In genomic region chr17:19753661-19754463, GRCh38 we compare ENCODE assay signal across 8 cellular contexts. TPM values are rescaled to one million over a fixed set of nuclear protein-coding genes. Genes with fewer than 3 reads are reported as not detected.
DNase-seq lines count a peak whose midpoint lies in the region; ATAC-seq, FAIRE-seq and TF ChIP-seq lines count a peak whose summit lies in the region.

No MANE protein-coding gene starts in this region.

- H3K36me3 ChIP-seq in skeletal muscle tissue (ENCODE audit: control insufficient read depth in 3 of 3, insufficient read depth in 3 of 3, low read length in 3 of 3), result no peaks in the 10 kb centered on the region

- H3K4me3 ChIP-seq in skeletal muscle tissue (ENCODE audit: low read length in 3 of 3), result peak overlapping the region; percentile 40 to 67 (median 45)

- H3K9ac ChIP-seq in skeletal muscle tissue (ENCODE audit: low read depth in 1 of 3, low read length in 3 of 3), result peak overlapping the region in 2 of 3 donors; percentile 11 to 60

- H3K27me3 ChIP-seq in foreskin keratinocyte (no peaks in the 10 kb centered on the region), skeletal muscle tissue (ENCODE audit: control insufficient read depth in 3 of 3, insufficient read depth in 3 of 3, low read length in 3 of 3) (no peaks in the 10 kb centered on the region)

- peaks cover 34% of the 10 kb centered on the region for H3K4me1 ChIP-seq in foreskin keratinocyte
- peaks cover 8 to 18% (median 15%) of the 10 kb centered on the region in 3 donors for H3K4me1 ChIP-seq in skeletal muscle tissue (ENCODE audit: control insufficient read depth in 3 of 3, insufficient read depth in 3 of 3, low read length in 3 of 3)

- peak; percentile 78 for TF ChIP-seq CTCF in foreskin keratinocyte (conservative IDR thresholded peaks at IDR 0.05)

- peak; percentile 79 for DNase-seq in H54 (ENCODE audit: insufficient read length, low spot score)
- DNase-seq in RPMI8226, result peak; percentile 36
- peak in 1 of 2 donors; percentile 63 for DNase-seq in foreskin keratinocyte
- DNase-seq in activated CD8-positive, alpha-beta memory T cell treated with anti-CD3 and anti-CD28 coated beads for 24 hours, result no peak
- DNase-seq in MV-4-11 (lab: John Stamatoyannopoulos, UW), result no peak
- DNase-seq in NCI-H187 treated with DMSO at 0.1 percent for 48 hours (lab: John Stamatoyannopoulos, UW), result no peak

- ATAC-seq in foreskin keratinocyte (peak; percentile 42), GM19324 (IDR thresholded peaks at IDR 0.05; ENCODE audit: low FRiP score, unreplicated experiment) (no peak)

- no peaks in the 10 kb centered on the region for H3K9me3 ChIP-seq in skeletal muscle tissue (ENCODE audit: control insufficient read depth in 3 of 3, low read length in 3 of 3)

- 0 out of 2 replicates have a peak, but pooled peaks have one; percentile 2 for TF ChIP-seq POLR2A in H54 (IDR thresholded peaks at IDR 0.05; ENCODE audit: low read depth, low read length)

- no peak for FAIRE-seq in H54 (lab: Jason Lieb, UNC)

- H3K27ac ChIP-seq in foreskin keratinocyte (peak overlapping the region; percentile 42), skeletal muscle tissue (ENCODE audit: low read depth, low read length) (peak overlapping the region; percentile 94)

RNA-seq across cellular contexts. Expression of gene ALDH3A1, which starts 5.8 kb away (rescaled TPM):
- 0.95 and 1.0 TPM in 2 replicates for total RNA-seq in foreskin keratinocyte
- 1.1 and 1.3 TPM in 2 replicates for polyA plus RNA-seq in foreskin keratinocyte
- not detected for total RNA-seq in skeletal muscle tissue

RNA-seq across cellular contexts. Expression of gene SLC47A2, which starts 37.5 kb away (rescaled TPM):
- 0.11 and 0.37 TPM in 2 replicates for total RNA-seq in foreskin keratinocyte
- 0.07 and 0.18 TPM in 2 replicates for polyA plus RNA-seq in foreskin keratinocyte
- not detected for total RNA-seq in skeletal muscle tissue

Comparison
In these comparisons a context has a peak if more than half of its experiments do, and no peak if none do; other contexts are left out.
1. DNase-seq: peak in H54 (single experiment) and RPMI8226 (single experiment); none in activated CD8-positive, alpha-beta memory T cell treated with anti-CD3 and anti-CD28 coated beads for 24 hours (single experiment), MV-4-11 (single experiment) and NCI-H187 treated with DMSO at 0.1 percent for 48 hours (single experiment).